ENCODE assay signal across 18 cellular contexts in genomic region chr3:183438749-183439148, GRCh38. TPM values are rescaled to one million over a fixed set of nuclear protein-coding genes. Genes with fewer than 3 reads are reported as not detected.
DNase-seq lines count a peak whose midpoint lies in the region; ATAC-seq and TF ChIP-seq lines count a peak whose summit lies in the region.
"Had no signal": no experiment of that assay in that cellular context is flagged by ENCODE, and none has a peak within 500 bp of the region (broad histone marks: within the 10 kb centered on the region; RNA-seq: fewer than 3 reads in every experiment).

No MANE protein-coding gene starts in this region.

- H3K4me3 Mint-ChIP-seq in activated CD8-positive, alpha-beta T cell treated with anti-CD3 and anti-CD28 coated beads, Interleukin-2, amount 10 ng/mL, durations not matched to agents 7 days and 5 days, result no peak overlapping the region
- H3K4me3 Mint-ChIP-seq: activated B cell treated with CpG ODN at 0.5 μM for 24 hours; activated naive CD8-positive, alpha-beta T cell treated with anti-CD3 and anti-CD28 coated beads, Interleukin-2, amount 50 U/mL, for 24 hours; CD8-positive, alpha-beta T cell; endodermal cell; stimulated activated effector memory CD8-positive, alpha-beta T cell treated with anti-CD3 and anti-CD28 coated beads, Interleukin-12 subunit alpha, Interleukin-12 subunit beta, amount 100 ng/mL, for 72 hours; T-helper 17 cell had no signal

- intact Hi-C loops in colonic mucosa (cut with DNase I), result no loop called here

- no peak overlapping the region for H3K27ac Mint-ChIP-seq in activated CD8-positive, alpha-beta T cell treated with anti-CD3 and anti-CD28 coated beads, Interleukin-2, amount 10 ng/mL, durations not matched to agents 7 days and 5 days
- H3K27ac Mint-ChIP-seq: activated B cell treated with CpG ODN at 0.5 μM for 24 hours; activated naive CD8-positive, alpha-beta T cell treated with anti-CD3 and anti-CD28 coated beads, Interleukin-2, amount 50 U/mL, for 24 hours; CD8-positive, alpha-beta T cell; endodermal cell; T-helper 17 cell had no signal

- H3K4me1 ChIP-seq in BE2C, result peaks cover 14% of the 10 kb centered on the region
- H3K4me1 ChIP-seq in colonic mucosa, result no peaks in the 10 kb centered on the region
- H3K4me1 ChIP-seq: right atrium auricular region, SJSA1 had no signal

- no peaks in the 10 kb centered on the region for H3K9me3 ChIP-seq in BE2C
- no peaks in the 10 kb centered on the region for H3K9me3 ChIP-seq in colonic mucosa

- CTCF ChIA-PET in activated CD8-positive, alpha-beta T cell treated with anti-CD3 and anti-CD28 coated beads, Interleukin-2, amount 10 ng/mL, durations not matched to agents 7 days and 5 days (lab: Charles Lee), result interaction anchor here (1.2 kb wide), 1 partner anchor 9 kb away, joined by 4 read pairs; no protein-coding TSS in a partner anchor

- H3K36me3 Mint-ChIP-seq in activated CD8-positive, alpha-beta T cell treated with anti-CD3 and anti-CD28 coated beads, Interleukin-2, amount 10 ng/mL, durations not matched to agents 7 days and 5 days (ENCODE audit: low read depth), result peaks cover 8% of the 10 kb centered on the region
- H3K36me3 Mint-ChIP-seq: CD8-positive, alpha-beta T cell; stimulated activated effector memory CD8-positive, alpha-beta T cell treated with anti-CD3 and anti-CD28 coated beads, Interleukin-12 subunit alpha, Interleukin-12 subunit beta, amount 100 ng/mL, for 72 hours had no signal

- H3K4me3 ChIP-seq in BE2C (ENCODE audit: low read depth, low read length) (no peak overlapping the region), colonic mucosa (no peak overlapping the region)
- H3K4me3 ChIP-seq: right atrium auricular region, SJSA1 had no signal

- peak; percentile 61 for DNase-seq in BE2C
- peak; percentile 44 for DNase-seq in DMS153 treated with DMSO at 0.1 percent for 48 hours (lab: John Stamatoyannopoulos, UW; ENCODE audit: unreplicated experiment)
- peak; percentile 61 for DNase-seq in NCI-H2196 (lab: John Stamatoyannopoulos, UW; ENCODE audit: unreplicated experiment)
- DNase-seq in colonic mucosa, result peak; percentile 55
- no peak for DNase-seq in SW480 (ENCODE audit: low spot score)
- no peak for DNase-seq in foreskin melanocyte
- no peak for DNase-seq in activated CD8-positive, alpha-beta T cell treated with anti-CD3 and anti-CD28 coated beads, Interleukin-2, amount 10 ng/mL, durations not matched to agents 7 days and 5 days
- DNase-seq in activated naive CD4-positive, alpha-beta T cell treated with Interleukin-2 at 50 U/mL for 16 hours, result no peak
- DNase-seq: activated B cell treated with CpG ODN at 0.5 μM for 24 hours; activated naive CD8-positive, alpha-beta T cell treated with anti-CD3 and anti-CD28 coated beads, Interleukin-2, amount 50 U/mL, for 24 hours; brain microvascular endothelial cell; CD8-positive, alpha-beta T cell; endodermal cell; left ventricle myocardium superior; T-helper 17 cell had no signal

- H3K9ac ChIP-seq in colonic mucosa (ENCODE audit: low read depth in 2 of 2, low read length in 2 of 2), result no peak overlapping the region

- H3K36me3 ChIP-seq in BE2C (no peaks in the 10 kb centered on the region), colonic mucosa (no peaks in the 10 kb centered on the region)
- H3K36me3 ChIP-seq: brain microvascular endothelial cell, right atrium auricular region, SJSA1 had no signal

- H3K27me3 Mint-ChIP-seq in activated CD8-positive, alpha-beta T cell treated with anti-CD3 and anti-CD28 coated beads, Interleukin-2, amount 10 ng/mL, durations not matched to agents 7 days and 5 days (ENCODE audit: low read depth), result peaks cover 12% of the 10 kb centered on the region
- H3K27me3 Mint-ChIP-seq: activated naive CD8-positive, alpha-beta T cell treated with anti-CD3 and anti-CD28 coated beads, Interleukin-2, amount 50 U/mL, for 24 hours; T-helper 17 cell had no signal

- no peak for TF ChIP-seq CTCF in BE2C (IDR thresholded peaks at IDR 0.05; ENCODE audit: low read depth, low read length)
- no peak for TF ChIP-seq CTCF in colonic mucosa (IDR thresholded peaks at IDR 0.05)

- peaks cover 3% of the 10 kb centered on the region for H3K9me3 Mint-ChIP-seq in activated CD8-positive, alpha-beta T cell treated with anti-CD3 and anti-CD28 coated beads, Interleukin-2, amount 10 ng/mL, durations not matched to agents 7 days and 5 days (ENCODE audit: insufficient read depth)

- no peak overlapping the region for H3K27ac ChIP-seq in colonic mucosa
- H3K27ac ChIP-seq: brain microvascular endothelial cell, right atrium auricular region, SJSA1 had no signal

- POLR2A ChIA-PET in activated CD8-positive, alpha-beta T cell treated with anti-CD3 and anti-CD28 coated beads, Interleukin-2, amount 10 ng/mL, durations not matched to agents 7 days and 5 days (lab: Charles Lee), result no interaction called here

- ATAC-seq in activated CD8-positive, alpha-beta T cell treated with anti-CD3 and anti-CD28 coated beads, Interleukin-2, amount 10 ng/mL, durations not matched to agents 7 days and 5 days, result no peak
- ATAC-seq: activated naive CD8-positive, alpha-beta T cell treated with anti-CD3 and anti-CD28 coated beads, Interleukin-2, amount 50 U/mL, for 24 hours; CD8-positive, alpha-beta T cell; left ventricle myocardium superior; T-helper 17 cell had no signal

- H3K27me3 ChIP-seq in BE2C (no peaks in the 10 kb centered on the region), colonic mucosa (no peaks in the 10 kb centered on the region)
- H3K27me3 ChIP-seq: brain microvascular endothelial cell, right atrium auricular region had no signal

- H3K4me1 Mint-ChIP-seq in activated CD8-positive, alpha-beta T cell treated with anti-CD3 and anti-CD28 coated beads, Interleukin-2, amount 10 ng/mL, durations not matched to agents 7 days and 5 days (ENCODE audit: low read depth), result peaks cover 14% of the 10 kb centered on the region

RNA-seq across cellular contexts. Expression of gene MCF2L2, which starts 10.3 kb away (rescaled TPM):
- polyA plus RNA-seq in BE2C (2012; ENCODE audit: insufficient read depth, insufficient read length, low read depth), result 4.8 TPM
- 1 to 10 TPM in 1 of 2 donors, under 1 TPM in 1; 0.25 to 1.4 TPM for total RNA-seq in colonic mucosa
- 1 to 10 TPM; 7.2 to 7.5 TPM for total RNA-seq in activated CD8-positive, alpha-beta T cell treated with anti-CD3 and anti-CD28 coated beads, Interleukin-2, amount 10 ng/mL, durations not matched to agents 7 days and 5 days

Comparison
In these comparisons a context has a peak if more than half of its experiments do, and no peak if none do; other contexts are left out.
1. DNase-seq: peak in BE2C (single experiment), DMS153 treated with DMSO at 0.1 percent for 48 hours (single experiment), NCI-H2196 (single experiment) and colonic mucosa (single experiment); none in SW480 (single experiment), foreskin melanocyte (single experiment), activated CD8-positive, alpha-beta T cell treated with anti-CD3 and anti-CD28 coated beads, Interleukin-2, amount 10 ng/mL, durations not matched to agents 7 days and 5 days (single experiment) and activated naive CD4-positive, alpha-beta T cell treated with Interleukin-2 at 50 U/mL for 16 hours (single experiment).